8 cellular contexts compared by ENCODE assay signal in genomic region chr2:219689676-219690628, GRCh38.
DNase-seq lines count a peak whose midpoint lies in the region; ATAC-seq and TF ChIP-seq lines count a peak whose summit lies in the region.

No MANE protein-coding gene starts in this region.

- H3K36me3 ChIP-seq in colonic mucosa (no peaks in the 10 kb centered on the region), liver (ENCODE audit: control insufficient read depth in 4 of 4, insufficient read depth in 3 of 4, low read depth in 1 of 4, low read length in 3 of 4) (no peaks in the 10 kb centered on the region), suprapubic skin (no peaks in the 10 kb centered on the region)

- H3K4me1 ChIP-seq in colonic mucosa (no peaks in the 10 kb centered on the region), liver (ENCODE audit: control insufficient read depth in 4 of 4, insufficient read depth in 4 of 4, low read length in 3 of 4) (peaks cover 0 to 3% (median 0%) of the 10 kb centered on the region in 4 donors), suprapubic skin (peaks cover 17% of the 10 kb centered on the region)

- TF ChIP-seq RAD21 in liver (IDR thresholded peaks at IDR 0.05), result peak; percentile 77 to 79

- H3K9ac ChIP-seq in colonic mucosa (ENCODE audit: low read depth in 2 of 2, low read length in 2 of 2), result no peak overlapping the region
- no peak overlapping the region for H3K9ac ChIP-seq in liver (ENCODE audit: low read depth in 1 of 2, low read length in 2 of 2)

- WGBS in liver, result 48% methylated on average over 17 of the region's 17 CpGs
- WGBS in suprapubic skin, result 51% methylated on average over 17 of the region's 17 CpGs

- H3K9me3 ChIP-seq in colonic mucosa (no peaks in the 10 kb centered on the region), liver (ENCODE audit: control insufficient read depth in 4 of 4, low read length in 3 of 4) (no peaks in the 10 kb centered on the region), suprapubic skin (no peaks in the 10 kb centered on the region)

- H3K27ac ChIP-seq in colonic mucosa, result no peak overlapping the region
- no peak overlapping the region for H3K27ac ChIP-seq in liver (ENCODE audit: low read depth in 1 of 2, low read length in 2 of 2)
- no peak overlapping the region for H3K27ac ChIP-seq in suprapubic skin

- TF ChIP-seq CTCF in LNCaP clone FGC (IDR thresholded peaks at IDR 0.05; ENCODE audit: control insufficient read depth, extremely low read depth, insufficient read depth) (peak; percentile 70), colonic mucosa (IDR thresholded peaks at IDR 0.05) (peak; percentile 71), liver (IDR thresholded peaks at IDR 0.05; ENCODE audit: low read depth, low read length, missing input control) (peak; percentile 67), suprapubic skin (IDR thresholded peaks at IDR 0.05) (peak; percentile 17 to 67)

- DNase-seq in DMS 273 (lab: John Stamatoyannopoulos, UW; ENCODE audit: unreplicated experiment), result peak; percentile 75
- DNase-seq in LNCaP clone FGC (ENCODE audit: low read depth), result peak; percentile 7
- peak; percentile 53 for DNase-seq in SKM-1 (lab: John Stamatoyannopoulos, UW; ENCODE audit: unreplicated experiment)
- peak; percentile 51 for DNase-seq in colonic mucosa
- DNase-seq in suprapubic skin (ENCODE audit: low spot score in 2 of 2), result no peak

- ATAC-seq in GM19372 (IDR thresholded peaks at IDR 0.05; ENCODE audit: low read depth, unreplicated experiment) (peak; percentile 41), GM21576 (IDR thresholded peaks at IDR 0.05; ENCODE audit: unreplicated experiment) (no peak)

- intact Hi-C loops in colonic mucosa (cut with DNase I), result loop anchor here (5.0 kb wide), 2 partner anchors 48 to 148 kb away; partner anchors contain the start of genes CHPF and TMEM198

- H3K4me3 ChIP-seq in LNCaP clone FGC (ENCODE audit: low read depth, low read length) (no peak overlapping the region), colonic mucosa (no peak overlapping the region), liver (ENCODE audit: low read depth in 1 of 3, low read length in 3 of 3) (no peak overlapping the region), suprapubic skin (no peak overlapping the region)

- no peak for TF ChIP-seq POLR2A in suprapubic skin (IDR thresholded peaks at IDR 0.05)

- TF ChIP-seq EP300 in suprapubic skin (IDR thresholded peaks at IDR 0.05), result no peak

- H3K27me3 ChIP-seq in colonic mucosa (peaks cover 8% of the 10 kb centered on the region), liver (ENCODE audit: control insufficient read depth in 4 of 4, insufficient read depth in 4 of 4, low read length in 3 of 4) (peaks cover 0 to 2% (median 0%) of the 10 kb centered on the region in 4 donors), suprapubic skin (peaks cover 15% of the 10 kb centered on the region)

TF ChIP-seq in liver, 16 proteins besides CTCF, POLR2A, EP300 and RAD21:
- TF ChIP-seq YY1 (IDR thresholded peaks at IDR 0.05), result no peak
- TF ChIP-seq FOXA2 (IDR thresholded peaks at IDR 0.05), result no peak
- no peak for TF ChIP-seq RXRA (IDR thresholded peaks at IDR 0.05)
- TF ChIP-seq ATF3 (IDR thresholded peaks at IDR 0.05), result no peak
- TF ChIP-seq NR2F2 (IDR thresholded peaks at IDR 0.05), result no peak
- no peak for TF ChIP-seq SP1 (IDR thresholded peaks at IDR 0.05)
- TF ChIP-seq HNF4G (IDR thresholded peaks at IDR 0.05), result no peak
- TF ChIP-seq JUND (IDR thresholded peaks at IDR 0.05), result no peak
TF ChIP-seq in liver: peak in this region for 0.

Comparison
In these comparisons a context has a peak if more than half of its experiments do, and no peak if none do; other contexts are left out.
1. DNase-seq: peak in DMS 273 (single experiment), LNCaP clone FGC (single experiment), SKM-1 (single experiment) and colonic mucosa (single experiment); none in suprapubic skin (0 of 2).
2. Peak in every context shown above with its lines, with median percentiles within 50 percentile points of each other: CTCF ChIP-seq.